ENCODE assay signal across 8 cellular contexts in genomic region chr7:100478966-100479660, GRCh38. TPM values are rescaled to one million over a fixed set of nuclear protein-coding genes. Genes with fewer than 3 reads are reported as not detected.
DNase-seq lines count a peak whose midpoint lies in the region; ATAC-seq and TF ChIP-seq lines count a peak whose summit lies in the region.

Gene TSC22D4, minus strand, starts transcription at chr7:100479214. Its CDS starts 1,176 bp downstream, at chr7:100478038.

- peaks cover 10% of the 10 kb centered on the region for H3K36me3 ChIP-seq in NT2/D1 (ENCODE audit: insufficient read depth, insufficient read length, low read length)

- peak; percentile 85 to 96 (median 92) for DNase-seq in CD4-positive, alpha-beta T cell
- DNase-seq in HT1080 (ENCODE audit: low read depth), result peak; percentile 94
- DNase-seq in NT2/D1 (ENCODE audit: low read depth, low spot score), result peak; percentile 83
- DNase-seq in activated CD8-positive, alpha-beta memory T cell treated with anti-CD3 and anti-CD28 coated beads for 48 hours (ENCODE audit: low read depth in 2 of 3, low spot score in 2 of 3), result peak; percentile 73 to 81 (median 77)
- DNase-seq in effector memory CD8-positive, alpha-beta T cell, result peak; percentile 90 to 92 (median 90)
- peak; percentile 76 to 77 for DNase-seq in memory B cell (ENCODE audit: low spot score in 2 of 2)
- DNase-seq in stimulated activated CD4-positive, alpha-beta T cell treated with anti-CD3 and anti-CD28 coated beads, TNF-alpha, amount 100 ng/mL, for 48 hours (ENCODE audit: low read depth in 3 of 3), result peak; percentile 70 to 90 (median 87)

- intact Hi-C loops in CD4-positive, alpha-beta T cell (cut with DNase I, micrococcal nuclease), result loop anchor here (2.0 to 10.0 kb wide), 4 partner anchors 42 to 376 kb away; partner anchors contain the start of genes SLC12A9 (in 2 of the 2) and PPP1R35 (in 1 of the 2)

- H3K4me1 ChIP-seq in NT2/D1 (ENCODE audit: insufficient read depth, insufficient read length), result peaks cover 3% of the 10 kb centered on the region

- peak within 1 kb of the TSS; percentile 97 for H3K4me3 Mint-ChIP-seq in CD4-positive, alpha-beta T cell
- H3K4me3 Mint-ChIP-seq in effector memory CD8-positive, alpha-beta T cell, result peak within 1 kb of the TSS; percentile 82 to 83
- peak within 1 kb of the TSS; percentile 92 for H3K4me3 Mint-ChIP-seq in memory B cell

- no peaks in the 10 kb centered on the region for H3K27me3 ChIP-seq in CD4-positive, alpha-beta T cell (ENCODE audit: control insufficient read depth, insufficient read depth, low read length)
- no peaks in the 10 kb centered on the region for H3K27me3 ChIP-seq in NT2/D1 (ENCODE audit: insufficient read depth, insufficient read length)

- POLR2A ChIA-PET in CD4-positive, alpha-beta T cell (lab: Charles Lee), result interaction anchor here (0.6 to 5.1 kb wide), 16 partner anchors 10 to 226 kb away, joined by 3 to 32 read pairs (median 5); partner anchors contain the start of genes AGFG2, FBXO24, LRCH4 and MEPCE

- H3K27ac Mint-ChIP-seq in CD4-positive, alpha-beta T cell, result peak within 1 kb of the TSS; percentile 83
- H3K27ac Mint-ChIP-seq in effector memory CD8-positive, alpha-beta T cell, result peak within 1 kb of the TSS; percentile 81 to 92
- peak within 1 kb of the TSS; percentile 88 for H3K27ac Mint-ChIP-seq in memory B cell

- H3K9me3 ChIP-seq in CD4-positive, alpha-beta T cell (ENCODE audit: control insufficient read depth, low read length), result no peaks in the 10 kb centered on the region
- H3K9me3 ChIP-seq in NT2/D1 (ENCODE audit: insufficient read depth, low read length), result no peaks in the 10 kb centered on the region

- peak within 1 kb of the TSS; percentile 88 for H3K9ac ChIP-seq in NT2/D1 (ENCODE audit: insufficient read length, low read depth)

- H3K27me3 Mint-ChIP-seq in CD4-positive, alpha-beta T cell, result no peaks in the 10 kb centered on the region
- no peaks in the 10 kb centered on the region for H3K27me3 Mint-ChIP-seq in effector memory CD8-positive, alpha-beta T cell
- no peaks in the 10 kb centered on the region for H3K27me3 Mint-ChIP-seq in memory B cell

- CTCF ChIA-PET in CD4-positive, alpha-beta T cell (lab: Charles Lee), result interaction anchor here (1.2 to 2.7 kb wide), 2 partner anchors 10 to 81 kb away, joined by 4 to 9 read pairs; no protein-coding TSS in a partner anchor

- H3K27ac ChIP-seq in CD4-positive, alpha-beta T cell (ENCODE audit: low read depth, low read length), result peak within 1 kb of the TSS; percentile 73

- peak within 1 kb of the TSS; percentile 75 for H3K4me3 ChIP-seq in NT2/D1 (ENCODE audit: insufficient read length, low read depth)

- ATAC-seq in CD4-positive, alpha-beta T cell (ENCODE audit: poor library complexity), result peak; percentile 75
- ATAC-seq in GM19463 (IDR thresholded peaks at IDR 0.05; ENCODE audit: unreplicated experiment) (peak; percentile 61), memory B cell (ENCODE audit: low read depth) (peak; percentile 72)
- peak; percentile 74 for ATAC-seq in effector memory CD8-positive, alpha-beta T cell (replicated peaks)

- H3K9me3 Mint-ChIP-seq in CD4-positive, alpha-beta T cell, result no peaks in the 10 kb centered on the region
- no peaks in the 10 kb centered on the region for H3K9me3 Mint-ChIP-seq in effector memory CD8-positive, alpha-beta T cell
- H3K9me3 Mint-ChIP-seq in memory B cell, result no peaks in the 10 kb centered on the region

- H3K36me3 Mint-ChIP-seq in CD4-positive, alpha-beta T cell (ENCODE audit: low read depth), result peaks cover 30% of the 10 kb centered on the region
- peaks cover 46% of the 10 kb centered on the region for H3K36me3 Mint-ChIP-seq in effector memory CD8-positive, alpha-beta T cell (ENCODE audit: insufficient read depth)
- H3K36me3 Mint-ChIP-seq in memory B cell, result peaks cover 9% of the 10 kb centered on the region

- no peak for TF ChIP-seq CTCF in CD4-positive, alpha-beta T cell (IDR thresholded peaks at IDR 0.05)

- peaks cover 49% of the 10 kb centered on the region for H3K4me1 Mint-ChIP-seq in CD4-positive, alpha-beta T cell (ENCODE audit: low read depth)
- H3K4me1 Mint-ChIP-seq in effector memory CD8-positive, alpha-beta T cell (ENCODE audit: low read depth in 2 of 2), result peaks cover 32 to 42% of the 10 kb centered on the region in 2 donors
- H3K4me1 Mint-ChIP-seq in memory B cell, result peaks cover 29% of the 10 kb centered on the region

RNA-seq across cellular contexts. Expression of gene TSC22D4, which starts in this region (rescaled TPM):
- 10 to 100 TPM; 34.6 to 36.5 TPM for total RNA-seq in CD4-positive, alpha-beta T cell
- total RNA-seq in HT1080 (2014; rRNA removed; shearing (Covaris generic)), result 58.9 and 65.7 TPM in 2 replicates
- polyA plus RNA-seq in HT1080 (2015; cell fraction: cytosol; rRNA removed), result 41.4 and 46.5 TPM in 2 replicates
- 38.8 and 47.8 TPM in 2 replicates for polyA plus RNA-seq in HT1080 (2015; cell fraction: nucleus; rRNA removed)

Comparison
In these comparisons a context has a peak if more than half of its experiments do, and no peak if none do; other contexts are left out.
1. Peak in every context shown above with its lines: DNase-seq, ATAC-seq, H3K4me3 ChIP-seq and H3K27ac ChIP-seq.